23 cellular contexts compared by ENCODE assay signal in genomic region chr1:3465935-3466321, GRCh38. TPM values are rescaled to one million over a fixed set of nuclear protein-coding genes. Genes with fewer than 3 reads are reported as not detected.
A peak's percentile ranks its signal among the peaks of the same experiment; 100 is the strongest.
DNase-seq lines count a peak whose midpoint lies in the region; ATAC-seq and TF ChIP-seq lines count a peak whose summit lies in the region.
"Had no signal": no experiment of that assay in that cellular context is flagged by ENCODE, and none has a peak within 500 bp of the region (broad histone marks: within the 10 kb centered on the region; RNA-seq: fewer than 3 reads in every experiment).

No MANE protein-coding gene starts in this region.

- intact Hi-C loops in Right ventricle myocardium superior (cut with DNase I) (no loop called here), left ventricle myocardium inferior (cut with micrococcal nuclease) (no loop called here), lower lobe of right lung (cut with DNase I) (no loop called here)

- no peak overlapping the region for H3K4me3 Mint-ChIP-seq in WTC11
- no peak overlapping the region for H3K4me3 Mint-ChIP-seq in activated T-helper 17 cell treated with anti-CD3 and anti-CD28 coated beads, Interleukin-2, amount 50 U/mL, for 72 hours
- H3K4me3 Mint-ChIP-seq: brain; natural killer cell treated with Interleukin-12 subunit alpha and Interleukin-12 subunit beta and Interleukin-15 and Interleukin-18, amount 100 ng/mL, for 72 hours; T-helper 1 cell treated with Interleukin-12 subunit alpha and Interleukin-12 subunit beta and Interleukin-4 antibody, amounts not matched to agents 30 μg/mL and 1 μg/mL, for 36 hours had no signal

- H3K9me3 ChIP-seq in left ventricle myocardium inferior (replicated peaks) (no peaks in the 10 kb centered on the region), lower lobe of right lung (no peaks in the 10 kb centered on the region), tibial nerve (no peaks in the 10 kb centered on the region), Karpas-422 (ENCODE audit: low read length) (no peaks in the 10 kb centered on the region)
- H3K9me3 ChIP-seq: HAP-1, SK-N-SH had no signal

- H3K9me3 Mint-ChIP-seq in WTC11 = no peaks in the 10 kb centered on the region
- H3K9me3 Mint-ChIP-seq in activated T-helper 17 cell treated with anti-CD3 and anti-CD28 coated beads, Interleukin-2, amount 50 U/mL, for 72 hours = no peaks in the 10 kb centered on the region
- H3K9me3 Mint-ChIP-seq: natural killer cell treated with Interleukin-12 subunit alpha and Interleukin-12 subunit beta and Interleukin-15 and Interleukin-18, amount 100 ng/mL, for 72 hours; T-helper 1 cell treated with Interleukin-12 subunit alpha and Interleukin-12 subunit beta and Interleukin-4 antibody, amounts not matched to agents 30 μg/mL and 1 μg/mL, for 36 hours had no signal

- H3K27ac ChIP-seq in left ventricle myocardium inferior (replicated peaks) = no peak overlapping the region
- no peak overlapping the region for H3K27ac ChIP-seq in lower lobe of right lung
- peak overlapping the region; percentile 76 to 92 (median 86) for H3K27ac ChIP-seq in tibial nerve
- H3K27ac ChIP-seq in Karpas-422 (ENCODE audit: low read length) = no peak overlapping the region

- no peaks in the 10 kb centered on the region for H3K27me3 Mint-ChIP-seq in WTC11 (ENCODE audit: low read depth)
- H3K27me3 Mint-ChIP-seq in activated T-helper 17 cell treated with anti-CD3 and anti-CD28 coated beads, Interleukin-2, amount 50 U/mL, for 72 hours = no peaks in the 10 kb centered on the region
- H3K27me3 Mint-ChIP-seq: brain; natural killer cell treated with Interleukin-12 subunit alpha and Interleukin-12 subunit beta and Interleukin-15 and Interleukin-18, amount 100 ng/mL, for 72 hours; progenitor cell of endocrine pancreas had no signal

- H3K9me2 ChIP-seq in Karpas-422 (replicated peaks; ENCODE audit: insufficient read depth, low read length) = no peaks in the 10 kb centered on the region
- H3K9me2 ChIP-seq: SK-N-SH had no signal

- no peaks in the 10 kb centered on the region for H4K20me1 ChIP-seq in Karpas-422 (ENCODE audit: insufficient read depth, low read depth, low read length)

- H3K4me3 ChIP-seq in left ventricle myocardium inferior (no peak overlapping the region), lower lobe of right lung (no peak overlapping the region), tibial nerve (no peak overlapping the region), Karpas-422 (ENCODE audit: low read length) (no peak overlapping the region)
- H3K4me3 ChIP-seq: HAP-1, lung had no signal

- no peaks in the 10 kb centered on the region for H3K36me3 ChIP-seq in left ventricle myocardium inferior
- H3K36me3 ChIP-seq in lower lobe of right lung = no peaks in the 10 kb centered on the region
- H3K36me3 ChIP-seq in tibial nerve = no peaks in the 10 kb centered on the region
- H3K36me3 ChIP-seq in Karpas-422 (ENCODE audit: insufficient read depth, low read length) = no peaks in the 10 kb centered on the region
- H3K36me3 ChIP-seq: HAP-1 had no signal

- no peak for TF ChIP-seq EP300 in tibial nerve (IDR thresholded peaks at IDR 0.05)

- peaks cover 8% of the 10 kb centered on the region for H3K4me1 Mint-ChIP-seq in WTC11
- H3K4me1 Mint-ChIP-seq in activated T-helper 17 cell treated with anti-CD3 and anti-CD28 coated beads, Interleukin-2, amount 50 U/mL, for 72 hours = peaks cover 4% of the 10 kb centered on the region

- POLR2A ChIA-PET in WTC11 (lab: Charles Lee) = no interaction called here

- no peak for TF ChIP-seq POLR2A in tibial nerve (IDR thresholded peaks at IDR 0.05)

- no peaks in the 10 kb centered on the region for H3K27me3 ChIP-seq in left ventricle myocardium inferior (ENCODE audit: low read depth)
- H3K27me3 ChIP-seq in lower lobe of right lung (ENCODE audit: low read depth) = no peaks in the 10 kb centered on the region
- no peaks in the 10 kb centered on the region for H3K27me3 ChIP-seq in tibial nerve
- H3K27me3 ChIP-seq in Karpas-422 (ENCODE audit: low read length) = no peaks in the 10 kb centered on the region

- no peak for TF ChIP-seq CTCF in left ventricle myocardium inferior (IDR thresholded peaks at IDR 0.05; ENCODE audit: borderline replicate concordance)
- TF ChIP-seq CTCF in WTC11 (IDR thresholded peaks at IDR 0.05) = no peak
- TF ChIP-seq CTCF in lower lobe of right lung (IDR thresholded peaks at IDR 0.05) = no peak
- TF ChIP-seq CTCF in tibial nerve (IDR thresholded peaks at IDR 0.05) = no peak

- 67 to 69% methylated on average over 17 of the region's 17 CpGs for WGBS in tibial nerve, 2 donors

- H3K79me2 ChIP-seq in Karpas-422 (ENCODE audit: low read length) = no peaks in the 10 kb centered on the region

- H2AFZ ChIP-seq in Karpas-422 (ENCODE audit: low read length) = no peak overlapping the region

- H3K36me3 Mint-ChIP-seq in WTC11 = no peaks in the 10 kb centered on the region
- no peaks in the 10 kb centered on the region for H3K36me3 Mint-ChIP-seq in activated T-helper 17 cell treated with anti-CD3 and anti-CD28 coated beads, Interleukin-2, amount 50 U/mL, for 72 hours (ENCODE audit: low read depth)
- H3K36me3 Mint-ChIP-seq: brain; natural killer cell treated with Interleukin-12 subunit alpha and Interleukin-12 subunit beta and Interleukin-15 and Interleukin-18, amount 100 ng/mL, for 72 hours had no signal

- no peak for ATAC-seq in Right ventricle myocardium superior (ENCODE audit: poor library complexity)
- ATAC-seq in WTC11 = no peak
- ATAC-seq in lower lobe of right lung = no peak
- ATAC-seq in activated T-helper 17 cell treated with anti-CD3 and anti-CD28 coated beads, Interleukin-2, amount 50 U/mL, for 72 hours (replicated peaks) = no peak
- ATAC-seq: natural killer cell treated with Interleukin-12 subunit alpha and Interleukin-12 subunit beta and Interleukin-15 and Interleukin-18, amount 100 ng/mL, for 72 hours had no signal

- H3K4me1 ChIP-seq in left ventricle myocardium inferior (peaks cover 5% of the 10 kb centered on the region), lower lobe of right lung (no peaks in the 10 kb centered on the region), tibial nerve (peaks cover 0 to 64% (median 11%) of the 10 kb centered on the region in 4 donors), Karpas-422 (ENCODE audit: low read length) (no peaks in the 10 kb centered on the region)

- no peak overlapping the region for H3K9ac ChIP-seq in Karpas-422 (ENCODE audit: low read length)
- H3K9ac ChIP-seq: SK-N-SH had no signal

- DNase-seq in Right ventricle myocardium superior (peak; percentile 27), left ventricle myocardium inferior (no peak), WTC11 (ENCODE audit: low spot score) (peak; percentile 8), lower lobe of right lung (peak; percentile 38), tibial nerve (ENCODE audit: low spot score in 2 of 2) (no peak), NCI-H2081 (lab: John Stamatoyannopoulos, UW) (no peak), Karpas-422 (no peak)
- DNase-seq: activated CD4-positive, alpha-beta T cell treated with anti-CD3 and anti-CD28 coated beads for 1 hour; activated T-cell treated with anti-CD3 and anti-CD28 coated beads, Interleukin-2, amount 50 U/mL, for 1 hour; GDM1; MM.1S; NCI-H1417; NCI-H2081 treated with DMSO at 0.1 percent for 48 hours; NCI-H774; SK-N-SH had no signal

- CTCF ChIA-PET in WTC11 (lab: Charles Lee) = interaction anchor here (0.7 to 6.7 kb wide), 3 partner anchors 13 to 41 kb away, joined by 6 to 41 read pairs (median 12); no protein-coding TSS in a partner anchor

- no peak overlapping the region for H3K4me2 ChIP-seq in Karpas-422 (ENCODE audit: low read depth, low read length, poor library complexity, severe bottlenecking)
- H3K4me2 ChIP-seq: SK-N-SH had no signal

- peak overlapping the region; percentile 89 for H3K27ac Mint-ChIP-seq in WTC11
- no peak overlapping the region for H3K27ac Mint-ChIP-seq in activated T-helper 17 cell treated with anti-CD3 and anti-CD28 coated beads, Interleukin-2, amount 50 U/mL, for 72 hours
- H3K27ac Mint-ChIP-seq: natural killer cell treated with Interleukin-12 subunit alpha and Interleukin-12 subunit beta and Interleukin-15 and Interleukin-18, amount 100 ng/mL, for 72 hours; progenitor cell of endocrine pancreas; T-helper 1 cell treated with Interleukin-12 subunit alpha and Interleukin-12 subunit beta and Interleukin-4 antibody, amounts not matched to agents 30 μg/mL and 1 μg/mL, for 36 hours had no signal

TF ChIP-seq in WTC11, 78 proteins besides CTCF, POLR2A, EP300 and RAD21:
- TF ChIP-seq ZNF423 (CRISPR knock-in tag; IDR thresholded peaks at IDR 0.05) (no peak), TEAD4 (CRISPR knock-in tag; IDR thresholded peaks at IDR 0.05) (no peak), ZBTB43 (CRISPR knock-in tag; IDR thresholded peaks at IDR 0.05) (no peak), NFYB (CRISPR knock-in tag; conservative IDR thresholded peaks at IDR 0.05; ENCODE audit: low read depth) (no peak), ZNF396 (CRISPR knock-in tag; IDR thresholded peaks at IDR 0.05; ENCODE audit: borderline replicate concordance) (no peak), SP1 (CRISPR knock-in tag; conservative IDR thresholded peaks at IDR 0.05) (no peak), CREM (CRISPR knock-in tag; IDR thresholded peaks at IDR 0.05) (no peak)

RNA-seq across cellular contexts. Expression of gene ARHGEF16, which starts 11.5 kb away (rescaled TPM):
- total RNA-seq in Right ventricle myocardium superior = 0.89 TPM
- 0.52 TPM for total RNA-seq in left ventricle myocardium inferior
- 15.5 to 17.2 TPM (median 16.1 TPM) in 3 replicates for total RNA-seq in WTC11 (2021)
- total RNA-seq in lower lobe of right lung = 10.6 TPM
- 10 to 100 TPM; 10.0 to 19.2 (median 17.1) TPM for total RNA-seq in tibial nerve
- under 1 TPM in 1 of 2 donors, not detected in 1; 0.16 TPM for total RNA-seq in activated T-helper 17 cell treated with anti-CD3 and anti-CD28 coated beads, Interleukin-2, amount 50 U/mL, for 72 hours
- not detected in 2 replicates for total RNA-seq in Karpas-422 (2014; rRNA removed; shearing (Covaris generic); ENCODE audit: low replicate concordance)
- total RNA-seq: mononuclear cell; natural killer cell treated with Interleukin-12 subunit alpha and Interleukin-12 subunit beta and Interleukin-15 and Interleukin-18, amount 100 ng/mL, for 72 hours had no signal

Comparison
In these comparisons a context has a peak if more than half of its experiments do, and no peak if none do; other contexts are left out.
1. DNase-seq: peak in Right ventricle myocardium superior (single experiment), WTC11 (single experiment) and lower lobe of right lung (single experiment); none in left ventricle myocardium inferior (single experiment), tibial nerve (0 of 2), NCI-H2081 (0 of 2) and Karpas-422 (single experiment).
2. H3K27ac ChIP-seq: peak in tibial nerve (4 of 4); none in left ventricle myocardium inferior (single experiment), lower lobe of right lung (single experiment) and Karpas-422 (single experiment).